In the genomic region with DNA sequence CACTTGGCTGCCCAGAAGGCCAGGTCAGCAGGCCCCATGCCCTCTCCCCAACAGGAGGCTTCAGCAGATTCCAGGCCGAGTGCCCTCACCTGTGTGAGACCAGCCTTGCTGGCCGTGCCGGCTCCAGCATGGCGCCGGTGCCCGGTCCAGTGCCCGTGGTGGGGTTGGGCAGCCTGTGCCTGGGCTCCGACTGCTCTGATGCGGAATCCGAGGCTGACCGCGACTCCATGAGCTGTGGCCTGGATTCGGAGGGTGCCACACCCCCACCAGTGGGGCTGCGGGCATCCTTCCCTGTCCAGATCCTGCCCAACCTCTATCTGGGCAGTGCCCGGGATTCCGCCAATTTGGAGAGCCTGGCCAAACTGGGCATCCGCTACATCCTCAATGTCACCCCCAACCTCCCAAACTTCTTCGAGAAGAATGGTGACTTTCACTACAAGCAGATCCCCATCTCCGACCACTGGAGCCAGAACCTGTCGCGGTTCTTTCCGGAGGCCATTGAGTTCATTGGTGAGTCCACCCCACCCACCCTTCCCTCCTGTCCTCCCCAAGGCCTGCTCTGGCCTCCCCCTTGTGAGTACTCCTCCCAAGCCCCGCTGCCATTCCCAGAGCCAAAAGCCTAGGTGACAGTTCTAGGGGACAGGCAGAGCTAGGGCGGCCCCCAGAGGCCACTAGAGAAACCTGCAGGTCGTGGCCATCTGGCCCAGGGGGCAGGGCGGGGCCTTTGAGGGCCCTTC, we compare ENCODE assay signal across 8 cellular contexts. TPM values are rescaled to one million over a fixed set of nuclear protein-coding genes. Genes with fewer than 3 reads are reported as not detected.
DNase-seq lines count a peak whose midpoint lies in the region; ATAC-seq and TF ChIP-seq lines count a peak whose summit lies in the region.

No MANE protein-coding gene starts in this region.

- ATAC-seq in activated CD8-positive, alpha-beta memory T cell treated with anti-CD3 and anti-CD28 coated beads, Interleukin-2, amount 10 ng/mL, durations not matched to agents 7 days and 5 days = peak; percentile 73
- ATAC-seq in GM18502 (IDR thresholded peaks at IDR 0.05; ENCODE audit: poor library complexity, unreplicated experiment) = no peak

- H3K9me3 Mint-ChIP-seq in activated CD8-positive, alpha-beta memory T cell treated with anti-CD3 and anti-CD28 coated beads, Interleukin-2, amount 10 ng/mL, durations not matched to agents 7 days and 5 days (ENCODE audit: low read depth) = no peaks in the 10 kb centered on the region
- peaks cover 7% of the 10 kb centered on the region for H3K9me3 Mint-ChIP-seq in type B pancreatic cell

- DNase-seq in AG08395 (ENCODE audit: low spot score) (peak; percentile 39), GM13976 (ENCODE audit: low spot score) (peak; percentile 87), NCI-H524 treated with DMSO at 0.1 percent for 48 hours (lab: John Stamatoyannopoulos, UW) (peak; percentile 23), iPS-NIHi11 (ENCODE audit: low spot score) (peak; percentile 83), type B pancreatic cell (ENCODE audit: extremely low spot score, unreplicated experiment) (no peak), KG1 (lab: John Stamatoyannopoulos, UW) (no peak)
- peak; percentile 51 for DNase-seq in activated CD8-positive, alpha-beta memory T cell treated with anti-CD3 and anti-CD28 coated beads, Interleukin-2, amount 10 ng/mL, durations not matched to agents 7 days and 5 days

- no peaks in the 10 kb centered on the region for H3K4me1 Mint-ChIP-seq in activated CD8-positive, alpha-beta memory T cell treated with anti-CD3 and anti-CD28 coated beads, Interleukin-2, amount 10 ng/mL, durations not matched to agents 7 days and 5 days
- no peaks in the 10 kb centered on the region for H3K4me1 Mint-ChIP-seq in type B pancreatic cell (ENCODE audit: unreplicated experiment)

- CTCF ChIA-PET in activated CD8-positive, alpha-beta memory T cell treated with anti-CD3 and anti-CD28 coated beads, Interleukin-2, amount 10 ng/mL, durations not matched to agents 7 days and 5 days (lab: Charles Lee) = interaction anchor here (0.6 to 1.3 kb wide), 4 partner anchors 15 to 110 kb away, joined by 3 to 6 read pairs (median 4); no protein-coding TSS in a partner anchor

- H3K27ac Mint-ChIP-seq in activated CD8-positive, alpha-beta memory T cell treated with anti-CD3 and anti-CD28 coated beads, Interleukin-2, amount 10 ng/mL, durations not matched to agents 7 days and 5 days = no peak overlapping the region
- H3K27ac Mint-ChIP-seq in type B pancreatic cell = no peak overlapping the region

- no peaks in the 10 kb centered on the region for H3K36me3 Mint-ChIP-seq in activated CD8-positive, alpha-beta memory T cell treated with anti-CD3 and anti-CD28 coated beads, Interleukin-2, amount 10 ng/mL, durations not matched to agents 7 days and 5 days
- H3K36me3 Mint-ChIP-seq in type B pancreatic cell = no peaks in the 10 kb centered on the region

- no peak overlapping the region for H3K4me3 Mint-ChIP-seq in activated CD8-positive, alpha-beta memory T cell treated with anti-CD3 and anti-CD28 coated beads, Interleukin-2, amount 10 ng/mL, durations not matched to agents 7 days and 5 days
- no peak overlapping the region for H3K4me3 Mint-ChIP-seq in type B pancreatic cell

- TF ChIP-seq CTCF in GM13976 (IDR thresholded peaks at IDR 0.05; ENCODE audit: borderline replicate concordance, control extremely low read depth, extremely low read depth, insufficient read depth, missing control alignments) (peak; percentile 66), type B pancreatic cell (conservative IDR thresholded peaks at IDR 0.05) (peak; percentile 58)

- peaks cover 30% of the 10 kb centered on the region for H3K27me3 Mint-ChIP-seq in activated CD8-positive, alpha-beta memory T cell treated with anti-CD3 and anti-CD28 coated beads, Interleukin-2, amount 10 ng/mL, durations not matched to agents 7 days and 5 days
- H3K27me3 Mint-ChIP-seq in type B pancreatic cell = peaks cover 21% of the 10 kb centered on the region

- in situ Hi-C loops in GM13976 (cut with MboI; ENCODE audit: low sequenced_read_pairs, unreplicated experiment) = no loop called here

RNA-seq across cellular contexts. Expression of gene DUSP9, which starts 2.3 kb away (rescaled TPM):
- under 1 TPM in 1 of 2 experiments, not detected in 1; 0.09 TPM for total RNA-seq in activated CD8-positive, alpha-beta memory T cell treated with anti-CD3 and anti-CD28 coated beads, Interleukin-2, amount 10 ng/mL, durations not matched to agents 7 days and 5 days
- 5.8 and 9.5 TPM in 2 replicates for total RNA-seq in type B pancreatic cell (ENCODE audit: low replicate concordance)

RNA-seq across cellular contexts. Expression of gene PNCK, which starts 24.3 kb away (rescaled TPM):
- total RNA-seq in activated CD8-positive, alpha-beta memory T cell treated with anti-CD3 and anti-CD28 coated beads, Interleukin-2, amount 10 ng/mL, durations not matched to agents 7 days and 5 days = not detected
- 2.2 and 3.7 TPM in 2 replicates for total RNA-seq in type B pancreatic cell (ENCODE audit: low replicate concordance)

RNA-seq across cellular contexts. Expression of gene SLC6A8, which starts 38.4 kb away (rescaled TPM):
- total RNA-seq in activated CD8-positive, alpha-beta memory T cell treated with anti-CD3 and anti-CD28 coated beads, Interleukin-2, amount 10 ng/mL, durations not matched to agents 7 days and 5 days = 1 to 10 TPM in 1 of 2 experiments, under 1 TPM in 1; 0.93 to 1.1 TPM
- total RNA-seq in type B pancreatic cell (ENCODE audit: low replicate concordance) = 19.9 and 56.8 TPM in 2 replicates

RNA-seq across cellular contexts. Expression of gene CCNQ, which starts 50.4 kb away (rescaled TPM):
- 10 to 100 TPM; 17.5 to 24.7 TPM for total RNA-seq in activated CD8-positive, alpha-beta memory T cell treated with anti-CD3 and anti-CD28 coated beads, Interleukin-2, amount 10 ng/mL, durations not matched to agents 7 days and 5 days
- total RNA-seq in type B pancreatic cell (ENCODE audit: low replicate concordance) = 19.0 and 19.9 TPM in 2 replicates

Comparison
In these comparisons a context has a peak if more than half of its experiments do, and no peak if none do; other contexts are left out.
1. DNase-seq: peak in AG08395 (single experiment), GM13976 (single experiment), NCI-H524 treated with DMSO at 0.1 percent for 48 hours (single experiment), activated CD8-positive, alpha-beta memory T cell treated with anti-CD3 and anti-CD28 coated beads, Interleukin-2, amount 10 ng/mL, durations not matched to agents 7 days and 5 days (single experiment) and iPS-NIHi11 (single experiment); none in type B pancreatic cell (single experiment) and KG1 (single experiment).
2. RNA of gene SLC6A8, which starts 38.4 kb away (total RNA-seq): 19.9 to 56.8 TPM in type B pancreatic cell; 0.93 to 1.1 TPM in activated CD8-positive, alpha-beta memory T cell treated with anti-CD3 and anti-CD28 coated beads, Interleukin-2, amount 10 ng/mL, durations not matched to agents 7 days and 5 days; every median in the first group is over 10 times any median in the second.